In genomic region chr1:91165033-91165654, GRCh38 we compare ENCODE assay signal across 8 cellular contexts.
DNase-seq lines count a peak whose midpoint lies in the region; ATAC-seq and TF ChIP-seq lines count a peak whose summit lies in the region.

No MANE protein-coding gene starts in this region.

- TF ChIP-seq CTCF in CD4-positive, alpha-beta T cell (IDR thresholded peaks at IDR 0.05), result peak; percentile 92

- H3K9me3 ChIP-seq in CD4-positive, alpha-beta T cell (ENCODE audit: control insufficient read depth, low read length), result no peaks in the 10 kb centered on the region

- H3K27ac ChIP-seq in CD4-positive, alpha-beta T cell (ENCODE audit: low read depth, low read length), result no peak overlapping the region

- no peaks in the 10 kb centered on the region for H3K27me3 ChIP-seq in CD4-positive, alpha-beta T cell (ENCODE audit: control insufficient read depth, insufficient read depth, low read length)

- intact Hi-C loops in CD4-positive, alpha-beta T cell (cut with DNase I, micrococcal nuclease), result loop anchor here (2.0 to 5.0 kb wide), 5 partner anchors 146 to 1053 kb away; no protein-coding TSS in a partner anchor
- intact Hi-C loops in activated CD4-positive, alpha-beta memory T cell treated with anti-CD3 and anti-CD28 coated beads for 36 hours (cut with micrococcal nuclease), result loop anchor here (1.0 to 10.0 kb wide), 8 partner anchors 40 to 1030 kb away; no protein-coding TSS in a partner anchor

- H3K36me3 Mint-ChIP-seq in CD4-positive, alpha-beta T cell (ENCODE audit: low read depth), result no peaks in the 10 kb centered on the region
- no peaks in the 10 kb centered on the region for H3K36me3 Mint-ChIP-seq in activated CD4-positive, alpha-beta memory T cell treated with anti-CD3 and anti-CD28 coated beads for 36 hours
- no peaks in the 10 kb centered on the region for H3K36me3 Mint-ChIP-seq in memory B cell

- no peaks in the 10 kb centered on the region for H3K27me3 Mint-ChIP-seq in CD4-positive, alpha-beta T cell
- no peaks in the 10 kb centered on the region for H3K27me3 Mint-ChIP-seq in activated CD4-positive, alpha-beta memory T cell treated with anti-CD3 and anti-CD28 coated beads for 36 hours
- H3K27me3 Mint-ChIP-seq in memory B cell, result peaks cover 3% of the 10 kb centered on the region

- CTCF ChIA-PET in CD4-positive, alpha-beta T cell (lab: Charles Lee), result interaction anchor here (0.7 to 1.8 kb wide), 5 partner anchors 9 to 443 kb away, joined by 3 to 6 read pairs (median 4); no protein-coding TSS in a partner anchor
- CTCF ChIA-PET in activated CD4-positive, alpha-beta memory T cell treated with anti-CD3 and anti-CD28 coated beads for 36 hours (lab: Charles Lee), result interaction anchor here (0.6 to 3.9 kb wide), 59 partner anchors 9 to 760 kb away, joined by 3 to 33 read pairs (median 4); partner anchors contain the start of genes HFM1 and ZNF644

- no peaks in the 10 kb centered on the region for H3K9me3 Mint-ChIP-seq in CD4-positive, alpha-beta T cell
- no peaks in the 10 kb centered on the region for H3K9me3 Mint-ChIP-seq in activated CD4-positive, alpha-beta memory T cell treated with anti-CD3 and anti-CD28 coated beads for 36 hours
- no peaks in the 10 kb centered on the region for H3K9me3 Mint-ChIP-seq in memory B cell

- H3K27ac Mint-ChIP-seq in CD4-positive, alpha-beta T cell, result no peak overlapping the region
- no peak overlapping the region for H3K27ac Mint-ChIP-seq in activated CD4-positive, alpha-beta memory T cell treated with anti-CD3 and anti-CD28 coated beads for 36 hours
- H3K27ac Mint-ChIP-seq in memory B cell, result no peak overlapping the region

- POLR2A ChIA-PET in CD4-positive, alpha-beta T cell (lab: Charles Lee), result no interaction called here
- POLR2A ChIA-PET in activated CD4-positive, alpha-beta memory T cell treated with anti-CD3 and anti-CD28 coated beads for 36 hours (lab: Charles Lee), result interaction anchor here (0.5 kb wide), 1 partner anchor 91 kb away, joined by 3 read pairs; no protein-coding TSS in a partner anchor

- H3K4me1 Mint-ChIP-seq in CD4-positive, alpha-beta T cell (ENCODE audit: low read depth), result peaks cover 8% of the 10 kb centered on the region
- H3K4me1 Mint-ChIP-seq in activated CD4-positive, alpha-beta memory T cell treated with anti-CD3 and anti-CD28 coated beads for 36 hours (ENCODE audit: low read depth), result no peaks in the 10 kb centered on the region
- peaks cover 7% of the 10 kb centered on the region for H3K4me1 Mint-ChIP-seq in memory B cell

- no peak for ATAC-seq in CD4-positive, alpha-beta T cell (ENCODE audit: poor library complexity)
- ATAC-seq in GM19328 (IDR thresholded peaks at IDR 0.05; ENCODE audit: unreplicated experiment) (peak; percentile 60), HG03354 (IDR thresholded peaks at IDR 0.05; ENCODE audit: poor library complexity, severe bottlenecking, unreplicated experiment) (peak; percentile 94), memory B cell (ENCODE audit: low read depth) (peak; percentile 88)

- H3K4me3 Mint-ChIP-seq in CD4-positive, alpha-beta T cell, result no peak overlapping the region
- H3K4me3 Mint-ChIP-seq in activated CD4-positive, alpha-beta memory T cell treated with anti-CD3 and anti-CD28 coated beads for 36 hours, result no peak overlapping the region
- H3K4me3 Mint-ChIP-seq in memory B cell, result no peak overlapping the region

- DNase-seq in CD4-positive, alpha-beta T cell, result peak; percentile 30 to 72 (median 54)
- peak; percentile 3 for DNase-seq in NCI-H524 treated with DMSO at 0.1 percent for 48 hours (lab: John Stamatoyannopoulos, UW)
- DNase-seq in activated CD4-positive, alpha-beta memory T cell treated with anti-CD3 and anti-CD28 coated beads for 36 hours, result peak; percentile 83
- peak; percentile 37 for DNase-seq in effector CD8-positive, alpha-beta T cell (lab: John Stamatoyannopoulos, UW)
- peak; percentile 69 to 72 for DNase-seq in memory B cell (ENCODE audit: low spot score in 2 of 2)
- DNase-seq in stimulated activated CD8-positive, alpha-beta memory T cell treated with anti-CD3 and anti-CD28 coated beads, Interleukin-15, amount 100 ng/mL, for 48 hours (ENCODE audit: low read depth in 2 of 2), result peak; percentile 46 to 58

Comparison
In these comparisons a context has a peak if more than half of its experiments do, and no peak if none do; other contexts are left out.
1. DNase-seq: peak in every context shown above with its lines; median percentile 83 in activated CD4-positive, alpha-beta memory T cell treated with anti-CD3 and anti-CD28 coated beads for 36 hours; 70 in memory B cell; 54 in CD4-positive, alpha-beta T cell; 52 in stimulated activated CD8-positive, alpha-beta memory T cell treated with anti-CD3 and anti-CD28 coated beads, Interleukin-15, amount 100 ng/mL, for 48 hours; 37 in effector CD8-positive, alpha-beta T cell; 3 in NCI-H524 treated with DMSO at 0.1 percent for 48 hours.